Comparison of ENCODE assay signal across 17 cellular contexts in genomic region chr3:110149763-110150162, GRCh38.
DNase-seq lines count a peak whose midpoint lies in the region; ATAC-seq, FAIRE-seq and TF ChIP-seq lines count a peak whose summit lies in the region.
"Had no signal": no experiment of that assay in that cellular context is flagged by ENCODE, and none has a peak within 500 bp of the region (broad histone marks: within the 10 kb centered on the region; RNA-seq: fewer than 3 reads in every experiment).

No MANE protein-coding gene starts in this region.

- peak overlapping the region; percentile 59; the same call in 1 of the 2 replicates for H2AK5ac ChIP-seq in IMR-90 (ENCODE audit: low read depth, low read length)

- H2BK20ac ChIP-seq in IMR-90 (ENCODE audit: low read depth, low read length): no peak overlapping the region

- H2BK120ac ChIP-seq in IMR-90 (ENCODE audit: low read depth, low read length): no peak overlapping the region

- BruUV-seq in HepG2 (replicated peaks; lab: Mats Ljungman, UMichigan) (no TSS peak), IMR-90 (replicated peaks; lab: Mats Ljungman, UMichigan) (no TSS peak)

- dilution Hi-C loops in IMR-90 (cut with HindIII; ENCODE audit: low sequenced_read_pairs, unreplicated experiment): no loop called here

- no peak for FAIRE-seq in HepG2 (lab: Jason Lieb, UNC)
- FAIRE-seq: GM18507 had no signal

- no peak overlapping the region for H2BK15ac ChIP-seq in IMR-90 (ENCODE audit: low read depth, low read length)

- no peak overlapping the region for H4K5ac ChIP-seq in IMR-90 (ENCODE audit: low read depth, low read length)

- H4K20me1 ChIP-seq in HepG2 (ENCODE audit: insufficient read depth, low read length) (no peaks in the 10 kb centered on the region), IMR-90 (ENCODE audit: insufficient read depth, low read length) (no peaks in the 10 kb centered on the region)

- intact Hi-C loops in HepG2 (cut with micrococcal nuclease; ENCODE audit: unreplicated experiment): no loop called here
- intact Hi-C loops in right lobe of liver (cut with DNase I): no loop called here
- intact Hi-C loops in IMR-90 (cut with micrococcal nuclease): no loop called here
- intact Hi-C loops in left ventricle myocardium superior (cut with micrococcal nuclease): no loop called here

- ATAC-seq in HepG2: no peak
- ATAC-seq in right lobe of liver: no peak
- ATAC-seq in IMR-90 (ENCODE audit: low read depth): peak; percentile 29; the same call in 1 of the 2 replicates
- ATAC-seq in HG03439 (IDR thresholded peaks at IDR 0.05; ENCODE audit: unreplicated experiment): no peak
- ATAC-seq in left ventricle myocardium superior: no peak

- no peak overlapping the region for H3K18ac ChIP-seq in IMR-90 (ENCODE audit: low read depth, low read length)

- H3K23ac ChIP-seq in IMR-90 (ENCODE audit: low read depth, low read length): no peak overlapping the region

- no peak for TF ChIP-seq POLR2A in HepG2 (IDR thresholded peaks at IDR 0.05; ENCODE audit: insufficient read depth in 1 of 2, low read depth in 2 of 2, low read length in 2 of 2)
- TF ChIP-seq POLR2A in right lobe of liver (IDR thresholded peaks at IDR 0.05): no peak
- no peak for TF ChIP-seq POLR2A in IMR-90 (IDR thresholded peaks at IDR 0.05; ENCODE audit: low read depth, low read length)

- H2BK5ac ChIP-seq in IMR-90 (ENCODE audit: low read depth, low read length, poor library complexity, severe bottlenecking): no peak overlapping the region

- H3K14ac ChIP-seq in IMR-90 (replicated peaks; ENCODE audit: low read depth, low read length): no peak overlapping the region

- no peak overlapping the region for H3K4ac ChIP-seq in IMR-90 (ENCODE audit: low read depth, low read length)

- TF ChIP-seq RAD21 in HepG2 (CRISPR knock-in tag; IDR thresholded peaks at IDR 0.05) (no peak), IMR-90 (IDR thresholded peaks at IDR 0.05; ENCODE audit: low read length) (no peak)

- H3K9ac ChIP-seq in HepG2 (ENCODE audit: insufficient read depth, low read depth, low read length) (no peak overlapping the region), IMR-90 (ENCODE audit: low read depth, low read length) (no peak overlapping the region)

- no peak overlapping the region for H2AFZ ChIP-seq in HepG2 (ENCODE audit: low read length)
- peak overlapping the region; percentile 67 for H2AFZ ChIP-seq in IMR-90 (replicated peaks; ENCODE audit: low read length, poor library complexity)

- TF ChIP-seq CTCF in HepG2 (CRISPR knock-in tag; IDR thresholded peaks at IDR 0.05) (no peak), right lobe of liver (IDR thresholded peaks at IDR 0.05) (no peak), IMR-90 (conservative IDR thresholded peaks at IDR 0.05; ENCODE audit: low read depth, low read length) (no peak), choroid plexus epithelial cell (conservative IDR thresholded peaks at IDR 0.05; ENCODE audit: low read depth, low read length) (no peak)

- H3K79me2 ChIP-seq in HepG2 (ENCODE audit: insufficient read depth, low read length): no peaks in the 10 kb centered on the region

- H4K91ac ChIP-seq in IMR-90 (ENCODE audit: insufficient read depth, low read depth, low read length): no peak overlapping the region

- H3K36me3 ChIP-seq in HepG2 (replicated peaks in 1 of 2; ENCODE audit: control insufficient read depth in 1 of 2, insufficient read depth in 2 of 2, low read length in 2 of 2): no peaks in the 10 kb centered on the region
- H3K36me3 ChIP-seq in right lobe of liver: no peaks in the 10 kb centered on the region
- H3K36me3 ChIP-seq in IMR-90 (ENCODE audit: control insufficient read depth, insufficient read depth, low read length): no peaks in the 10 kb centered on the region
- H3K36me3 ChIP-seq: BE2C, HAP-1 had no signal

- H3K79me1 ChIP-seq in IMR-90 (ENCODE audit: low read depth in 1 of 2, low read length in 2 of 2): no peaks in the 10 kb centered on the region

- no peaks in the 10 kb centered on the region for H3K9me3 ChIP-seq in HepG2 (ENCODE audit: low read length)
- H3K9me3 ChIP-seq in right lobe of liver: no peaks in the 10 kb centered on the region
- H3K9me3 ChIP-seq in IMR-90 (ENCODE audit: control insufficient read depth, insufficient read depth, low read length): no peaks in the 10 kb centered on the region
- H3K9me3 ChIP-seq: BE2C, HAP-1 had no signal

- H3K9me1 ChIP-seq in IMR-90 (ENCODE audit: insufficient read depth, low read length): no peaks in the 10 kb centered on the region

- H3K4me1 ChIP-seq in HepG2 (ENCODE audit: insufficient read depth, low read length) (no peaks in the 10 kb centered on the region), right lobe of liver (no peaks in the 10 kb centered on the region), IMR-90 (ENCODE audit: control insufficient read depth, insufficient read depth, low read length) (no peaks in the 10 kb centered on the region)
- H3K4me1 ChIP-seq: BE2C, HAP-1 had no signal

- no peaks in the 10 kb centered on the region for H3K27me3 ChIP-seq in HepG2 (ENCODE audit: control insufficient read depth in 1 of 2, insufficient read depth in 2 of 2, low read length in 2 of 2)
- H3K27me3 ChIP-seq in right lobe of liver: no peaks in the 10 kb centered on the region
- H3K27me3 ChIP-seq in IMR-90 (ENCODE audit: control insufficient read depth, insufficient read depth, low read length): no peaks in the 10 kb centered on the region
- H3K27me3 ChIP-seq: BE2C had no signal

- CTCF ChIA-PET in HepG2 (lab: Yijun Ruan, JAX; ENCODE audit: low intra/inter-chr PET ratio, low total read pairs): no interaction called here
- CTCF ChIA-PET in IMR-90 (lab: Yijun Ruan, JAX): no interaction called here

- H3K56ac ChIP-seq in IMR-90 (ENCODE audit: extremely low read depth, insufficient read depth, low read length): no peak overlapping the region

- H3K4me2 ChIP-seq in HepG2 (ENCODE audit: low read depth, low read length) (no peak overlapping the region), IMR-90 (ENCODE audit: low read depth, low read length) (no peak overlapping the region)

- TF ChIP-seq EP300 in HepG2 (IDR thresholded peaks at IDR 0.05; ENCODE audit: low read depth in 2 of 2, low read length in 2 of 2) (no peak), HepG2 (CRISPR knock-in tag; IDR thresholded peaks at IDR 0.05; ENCODE audit: borderline replicate concordance) (no peak)

- POLR2A ChIA-PET in HepG2 (lab: Yijun Ruan, JAX): no interaction called here
- POLR2A ChIA-PET in IMR-90 (lab: Charles Lee; ENCODE audit: unreplicated experiment): no interaction called here

- H3K4me3 ChIP-seq in HepG2 (replicated peaks in 1 of 3; ENCODE audit: insufficient read depth in 1 of 3, low read depth in 2 of 3, low read length in 3 of 3) (no peak overlapping the region), right lobe of liver (no peak overlapping the region), IMR-90 (ENCODE audit: insufficient read depth, low read depth, low read length) (no peak overlapping the region), choroid plexus epithelial cell (ENCODE audit: low read depth, low read length) (no peak overlapping the region)
- H3K4me3 ChIP-seq: HAP-1 had no signal

- H2AK9ac ChIP-seq in IMR-90 (replicated peaks; ENCODE audit: low read depth, low read length, poor library complexity): no peak overlapping the region

- H3K27ac ChIP-seq in HepG2 (ENCODE audit: extremely low read length, insufficient read depth, low read length) (no peak overlapping the region), right lobe of liver (no peak overlapping the region), IMR-90 (ENCODE audit: insufficient read depth, low read length) (no peak overlapping the region)
- H3K27ac ChIP-seq: C4-2B had no signal

- DNase-seq in HepG2 (ENCODE audit: low spot score): no peak
- DNase-seq in right lobe of liver: no peak
- peak; percentile 25 for DNase-seq in IMR-90
- peak; percentile 12 for DNase-seq in choroid plexus epithelial cell (ENCODE audit: low read depth)
- no peak for DNase-seq in DMS114 treated with DMSO at 0.1 percent for 48 hours (lab: John Stamatoyannopoulos, UW; ENCODE audit: unreplicated experiment)
- no peak for DNase-seq in left ventricle myocardium superior
- DNase-seq: 8988T; BE2C; CD4-positive, alpha-beta memory T cell; DMS153; DMS79 treated with DMSO at 0.1 percent for 48 hours; GOT3; KG1 had no signal

- in situ Hi-C loops in HepG2 (cut with HindIII; ENCODE audit: extremely low pct_ligation_motif_present, low pct_unique_long_range_greater_than_20kb) (no loop called here), IMR-90 (cut with MboI; ENCODE audit: low sequenced_read_pairs) (no loop called here)

- no peak overlapping the region for H4K8ac ChIP-seq in IMR-90 (ENCODE audit: low read depth in 2 of 2, low read length in 2 of 2)

TF ChIP-seq in HepG2, 621 proteins besides CTCF, POLR2A, EP300 and RAD21:
- TF ChIP-seq ZNF713 (CRISPR knock-in tag; IDR thresholded peaks at IDR 0.05) (no peak), SAFB2 (CRISPR knock-in tag; IDR thresholded peaks at IDR 0.05; ENCODE audit: borderline replicate concordance, low read depth) (no peak), THYN1 (CRISPR knock-in tag; IDR thresholded peaks at IDR 0.05; ENCODE audit: borderline replicate concordance, low read depth) (no peak), MAFF (IDR thresholded peaks at IDR 0.05; ENCODE audit: low read depth, low read length) (peak; percentile 88), MAFK (conservative IDR thresholded peaks at IDR 0.05 in 1 of 2, IDR thresholded peaks at IDR 0.05 in 1 of 2; ENCODE audit: low read length in 2 of 2) (peak; percentile 82 to 93)

TF ChIP-seq in IMR-90, 13 proteins besides CTCF, POLR2A, EP300 and RAD21:
- TF ChIP-seq MAZ (IDR thresholded peaks at IDR 0.05; ENCODE audit: borderline replicate concordance, low read depth, low read length) (no peak), CEBPB (IDR thresholded peaks at IDR 0.05; ENCODE audit: low read depth, low read length) (no peak), CHD1 (IDR thresholded peaks at IDR 0.05; ENCODE audit: low read depth, low read length) (no peak), NFE2L2 (IDR thresholded peaks at IDR 0.05; ENCODE audit: low read depth, low read length) (no peak), MXI1 (IDR thresholded peaks at IDR 0.05; ENCODE audit: borderline replicate concordance, low read depth, low read length) (no peak), USF2 (IDR thresholded peaks at IDR 0.05; ENCODE audit: low read depth, low read length) (no peak), MAFK (IDR thresholded peaks at IDR 0.05; ENCODE audit: low read depth, low read length) (peak; percentile 96), FOS (IDR thresholded peaks at IDR 0.05; ENCODE audit: low read depth, low read length) (no peak), RCOR1 (IDR thresholded peaks at IDR 0.05; ENCODE audit: insufficient replicate concordance, low read length) (no peak)

Comparison
In these comparisons a context has a peak if more than half of its experiments do, and no peak if none do; other contexts are left out.
1. DNase-seq: peak in IMR-90 (single experiment) and choroid plexus epithelial cell (single experiment); none in HepG2 (single experiment), right lobe of liver (0 of 3), DMS114 treated with DMSO at 0.1 percent for 48 hours (single experiment) and left ventricle myocardium superior (single experiment).